16 cellular contexts compared by ENCODE assay signal in genomic region chr5:137718611-137719010, GRCh38. TPM values are rescaled to one million over a fixed set of nuclear protein-coding genes. Genes with fewer than 3 reads are reported as not detected.
A peak's percentile ranks its signal among the peaks of the same experiment; 100 is the strongest.
DNase-seq lines count a peak whose midpoint lies in the region; FAIRE-seq and TF ChIP-seq lines count a peak whose summit lies in the region.
"Had no signal": no experiment of that assay in that cellular context is flagged by ENCODE, and none has a peak within 500 bp of the region (broad histone marks: within the 10 kb centered on the region; RNA-seq: fewer than 3 reads in every experiment).

No MANE protein-coding gene starts in this region.

- TF ChIP-seq EP300 in tibial nerve (IDR thresholded peaks at IDR 0.05): no peak

- no peak for TF ChIP-seq CTCF in Calu3 (IDR thresholded peaks at IDR 0.05; ENCODE audit: unreplicated experiment)
- TF ChIP-seq CTCF in endodermal cell (conservative IDR thresholded peaks at IDR 0.05): no peak
- no peak for TF ChIP-seq CTCF in tibial nerve (IDR thresholded peaks at IDR 0.05)

- CTCF ChIA-PET in Calu3 (lab: Charles Lee): interaction anchor here (1.1 to 1.9 kb wide), 5 partner anchors 8 to 58 kb away, joined by 3 to 14 read pairs (median 4); no protein-coding TSS in a partner anchor

- H3K9me3 ChIP-seq in endodermal cell (ENCODE audit: control insufficient read depth, low read length): peaks cover 9% of the 10 kb centered on the region
- H3K9me3 ChIP-seq in tibial nerve: peaks cover 0 to 18% (median 1%) of the 10 kb centered on the region in 4 donors

- H3K27ac ChIP-seq in endodermal cell (ENCODE audit: low read depth, low read length): no peak overlapping the region
- H3K27ac ChIP-seq in tibial nerve: no peak overlapping the region
- H3K27ac ChIP-seq: A549 had no signal

- H3K4me3 ChIP-seq in endodermal cell (ENCODE audit: low read length) (no peak overlapping the region), tibial nerve (no peak overlapping the region)
- H3K4me3 ChIP-seq: A549, GM23338 had no signal

- DNase-seq in Calu3 (no peak), GM19239 (ENCODE audit: insufficient read length, low spot score) (no peak), NCI-H446 treated with DMSO at 0.1 percent for 48 hours (lab: John Stamatoyannopoulos, UW) (peak; percentile 62), endodermal cell (peak; percentile 3), urothelium cell line (ENCODE audit: low spot score) (no peak), DMS 273 (lab: John Stamatoyannopoulos, UW; ENCODE audit: unreplicated experiment) (no peak), tibial nerve (ENCODE audit: low spot score in 2 of 2) (no peak), iPS-NIHi7 (ENCODE audit: extremely low spot score) (no peak)
- DNase-seq: CD8-positive, alpha-beta T cell; COR-L47; DMS53; H7; IMR-90 had no signal

- H3K9me3 Mint-ChIP-seq in Calu3 (ENCODE audit: low read depth, unreplicated experiment) (peaks cover 3% of the 10 kb centered on the region), endodermal cell (peaks cover 7% of the 10 kb centered on the region)

- no peak for TF ChIP-seq POLR2A in tibial nerve (IDR thresholded peaks at IDR 0.05)

- H3K4me3 Mint-ChIP-seq in Calu3 (ENCODE audit: low read depth, unreplicated experiment) (no peak overlapping the region), endodermal cell (no peak overlapping the region)
- H3K4me3 Mint-ChIP-seq: CD14-positive monocyte; CD8-positive, alpha-beta T cell; GM23338 had no signal

- BruUV-seq in Calu3 (replicated peaks; lab: Mats Ljungman, UMichigan): no TSS peak

- no peak overlapping the region for H3K9ac ChIP-seq in endodermal cell (ENCODE audit: extremely low read depth, low read length, poor library complexity, severe bottlenecking)

- no peaks in the 10 kb centered on the region for H3K36me3 ChIP-seq in endodermal cell (ENCODE audit: control insufficient read depth, insufficient read depth, low read length)
- peaks cover 0 to 24% (median 0%) of the 10 kb centered on the region in 3 donors for H3K36me3 ChIP-seq in tibial nerve

- peak overlapping the region; percentile 9 for H3K27ac Mint-ChIP-seq in Calu3 (ENCODE audit: unreplicated experiment)
- no peak overlapping the region for H3K27ac Mint-ChIP-seq in endodermal cell
- H3K27ac Mint-ChIP-seq: CD14-positive monocyte; CD8-positive, alpha-beta T cell; GM23338 had no signal

- H3K4me1 ChIP-seq in endodermal cell (ENCODE audit: control insufficient read depth, insufficient read depth, low read length): peaks cover 3% of the 10 kb centered on the region
- H3K4me1 ChIP-seq in tibial nerve: no peaks in the 10 kb centered on the region
- H3K4me1 ChIP-seq: A549 had no signal

- H3K27me3 Mint-ChIP-seq in Calu3 (ENCODE audit: unreplicated experiment): no peaks in the 10 kb centered on the region
- H3K27me3 Mint-ChIP-seq in endodermal cell (ENCODE audit: insufficient read depth): no peaks in the 10 kb centered on the region

- peaks cover 6% of the 10 kb centered on the region for H3K36me3 Mint-ChIP-seq in Calu3 (ENCODE audit: insufficient read depth, unreplicated experiment)
- H3K36me3 Mint-ChIP-seq in endodermal cell (ENCODE audit: low read depth): peaks cover 26% of the 10 kb centered on the region
- H3K36me3 Mint-ChIP-seq: CD14-positive monocyte had no signal

- H3K4me1 Mint-ChIP-seq in Calu3 (ENCODE audit: low read depth, unreplicated experiment): peaks cover 33% of the 10 kb centered on the region
- H3K4me1 Mint-ChIP-seq in endodermal cell: peaks cover 15% of the 10 kb centered on the region

- no peaks in the 10 kb centered on the region for H3K27me3 ChIP-seq in endodermal cell (ENCODE audit: control insufficient read depth, insufficient read depth, low read length, poor library complexity, severe bottlenecking)
- H3K27me3 ChIP-seq in tibial nerve: no peaks in the 10 kb centered on the region

- FAIRE-seq in GM19239 (lab: Jason Lieb, UNC) (peak; percentile 4), urothelium cell line (lab: Jason Lieb, UNC) (no peak)
- FAIRE-seq: A549 had no signal

- intact Hi-C loops in Calu3 (cut with micrococcal nuclease; ENCODE audit: unreplicated experiment): loop anchor here (1.0 to 2.0 kb wide), 2 partner anchors 19 to 52 kb away; no protein-coding TSS in a partner anchor

RNA-seq across cellular contexts. Expression of gene KLHL3, which starts 17.3 kb away (rescaled TPM):
- total RNA-seq in Calu3 (2022) (16.9 and 18.2 TPM in 2 replicates), endodermal cell (10 to 100 TPM; 17.5 to 19.4 TPM), tibial nerve (10 to 100 TPM; 22.5 to 35.7 (median 27.5) TPM)
- polyA plus RNA-seq in endodermal cell (2013, experiment 1 of 2): 5.6 TPM
- 5.9 TPM for polyA plus RNA-seq in endodermal cell (2013, experiment 2 of 2)
- polyA plus RNA-seq: CD14-positive monocyte had no signal

RNA-seq across cellular contexts. Expression of gene HNRNPA0, which starts 35.6 kb away (rescaled TPM):
- total RNA-seq in Calu3 (2022) (40.5 and 42.3 TPM in 2 replicates), endodermal cell (10 to 100 TPM; 50.7 to 61.0 TPM), tibial nerve (10 to 100 TPM; 12.6 to 17.0 (median 15.0) TPM)
- polyA plus RNA-seq in endodermal cell (2013, experiment 1 of 2): 75.5 TPM
- polyA plus RNA-seq in endodermal cell (2013, experiment 2 of 2): 72.9 TPM

Comparison
In these comparisons a context has a peak if more than half of its experiments do, and no peak if none do; other contexts are left out.
1. DNase-seq: peak in NCI-H446 treated with DMSO at 0.1 percent for 48 hours (single experiment) and endodermal cell (single experiment); none in Calu3 (single experiment), GM19239 (single experiment), urothelium cell line (single experiment), DMS 273 (single experiment), tibial nerve (0 of 2) and iPS-NIHi7 (single experiment).